In the genomic region with DNA sequence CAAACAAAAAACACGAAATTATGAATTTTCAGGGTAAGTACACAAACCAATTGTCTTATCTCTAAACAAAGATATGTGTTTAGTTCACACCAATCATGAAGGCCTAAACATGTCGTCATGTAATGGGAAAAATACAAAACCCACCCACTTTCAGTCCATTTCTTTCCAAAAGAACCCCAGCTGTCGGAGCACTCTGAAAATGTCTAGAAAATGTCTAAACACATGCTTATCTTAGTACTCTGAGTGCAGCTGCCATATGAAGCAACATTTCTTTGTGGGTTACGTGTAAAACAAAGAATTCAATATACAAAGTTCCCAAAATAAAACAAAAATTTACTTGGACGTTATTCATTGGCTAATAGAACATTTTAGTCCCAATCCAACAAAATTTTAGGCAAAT, we compare ENCODE assay signal across 15 cellular contexts. TPM values are rescaled to one million over a fixed set of nuclear protein-coding genes. Genes with fewer than 3 reads are reported as not detected.
A peak's percentile ranks its signal among the peaks of the same experiment; 100 is the strongest.
DNase-seq lines count a peak whose midpoint lies in the region; ATAC-seq and TF ChIP-seq lines count a peak whose summit lies in the region.
"Had no signal": no experiment of that assay in that cellular context is flagged by ENCODE, and none has a peak within 500 bp of the region (broad histone marks: within the 10 kb centered on the region; RNA-seq: fewer than 3 reads in every experiment).

No MANE protein-coding gene starts in this region.

- no peak overlapping the region for H3K4me3 ChIP-seq in fibroblast of the aortic adventitia (ENCODE audit: low read depth, low read length)
- H3K4me3 ChIP-seq: BLaER1 treated with 17β-estradiol and CSF1 and Interleukin-3, amounts not matched to agents 10 nM and 100 nM; SJCRH30 had no signal

- H3K9me3 Mint-ChIP-seq in natural killer cell treated with Interleukin-12 subunit alpha and Interleukin-12 subunit beta and Interleukin-15 and Interleukin-18, amount 100 ng/mL, for 72 hours, result no peaks in the 10 kb centered on the region

- ATAC-seq in natural killer cell treated with Interleukin-12 subunit alpha and Interleukin-12 subunit beta and Interleukin-15 and Interleukin-18, amount 100 ng/mL, for 72 hours, result no peak
- ATAC-seq: Panc1 had no signal

- no peak overlapping the region for H3K4me3 Mint-ChIP-seq in natural killer cell treated with Interleukin-12 subunit alpha and Interleukin-12 subunit beta and Interleukin-15 and Interleukin-18, amount 100 ng/mL, for 72 hours

- no peaks in the 10 kb centered on the region for H3K27me3 Mint-ChIP-seq in natural killer cell treated with Interleukin-12 subunit alpha and Interleukin-12 subunit beta and Interleukin-15 and Interleukin-18, amount 100 ng/mL, for 72 hours

- peak overlapping the region; percentile 50 to 69 for H3K27ac Mint-ChIP-seq in natural killer cell treated with Interleukin-12 subunit alpha and Interleukin-12 subunit beta and Interleukin-15 and Interleukin-18, amount 100 ng/mL, for 72 hours

- H3K4me1 Mint-ChIP-seq in natural killer cell treated with Interleukin-12 subunit alpha and Interleukin-12 subunit beta and Interleukin-15 and Interleukin-18, amount 100 ng/mL, for 72 hours (ENCODE audit: low read depth in 2 of 2), result peaks cover 13 to 20% of the 10 kb centered on the region in 2 donors

- no peak for TF ChIP-seq CTCF in fibroblast of the aortic adventitia (IDR thresholded peaks at IDR 0.05; ENCODE audit: insufficient read depth, low read length)

- H3K36me3 Mint-ChIP-seq in natural killer cell treated with Interleukin-12 subunit alpha and Interleukin-12 subunit beta and Interleukin-15 and Interleukin-18, amount 100 ng/mL, for 72 hours, result peaks cover 12% of the 10 kb centered on the region

- peak; percentile 37 for DNase-seq in AG08396 (ENCODE audit: low spot score)
- DNase-seq in LHCN-M2 (ENCODE audit: low read depth), result peak; percentile 48
- DNase-seq in fibroblast of the aortic adventitia (ENCODE audit: low read depth), result peak; percentile 38
- DNase-seq in natural killer cell treated with Interleukin-12 subunit alpha and Interleukin-12 subunit beta and Interleukin-15 and Interleukin-18, amount 100 ng/mL, for 72 hours (ENCODE audit: low spot score), result no peak
- DNase-seq in SIG-M5 treated with dmso at 0.1 percent for 504 hours (lab: John Stamatoyannopoulos, UW; ENCODE audit: unreplicated experiment), result no peak
- DNase-seq in GF-D8 (lab: John Stamatoyannopoulos, UW), result no peak
- DNase-seq in stimulated activated CD4-positive, alpha-beta T cell treated with anti-CD3 and anti-CD28 coated beads, Interleukin-15, amount 100 ng/mL, for 24 hours, result no peak
- DNase-seq: EL, MV-4-11, NCI-H1417 treated with DMSO at 0.1 percent for 48 hours, NCI-H2029, NCI-H510A treated with DMSO at 0.1 percent for 48 hours, SJCRH30 had no signal

RNA-seq across cellular contexts. Expression of a gene that starts 22.7 kb away (rescaled TPM):
- 259 and 320 TPM in 2 replicates for total RNA-seq in LHCN-M2 (2014; rRNA removed)
- polyA plus RNA-seq in LHCN-M2 (2012), result 170 TPM
- total RNA-seq in fibroblast of the aortic adventitia (ENCODE audit: low replicate concordance), result 232 and 420 TPM in 2 replicates
- 100 to 1,000 TPM; 319 to 328 TPM for total RNA-seq in natural killer cell treated with Interleukin-12 subunit alpha and Interleukin-12 subunit beta and Interleukin-15 and Interleukin-18, amount 100 ng/mL, for 72 hours

Comparison
In these comparisons a context has a peak if more than half of its experiments do, and no peak if none do; other contexts are left out.
1. DNase-seq: peak in AG08396 (single experiment), LHCN-M2 (single experiment) and fibroblast of the aortic adventitia (single experiment); none in natural killer cell treated with Interleukin-12 subunit alpha and Interleukin-12 subunit beta and Interleukin-15 and Interleukin-18, amount 100 ng/mL, for 72 hours (single experiment), SIG-M5 treated with dmso at 0.1 percent for 504 hours (single experiment), GF-D8 (single experiment) and stimulated activated CD4-positive, alpha-beta T cell treated with anti-CD3 and anti-CD28 coated beads, Interleukin-15, amount 100 ng/mL, for 24 hours (single experiment).